8 cellular contexts compared by ENCODE assay signal in genomic region chrX:53223955-53224859, GRCh38. TPM values are rescaled to one million over a fixed set of nuclear protein-coding genes. Genes with fewer than 3 reads are reported as not detected.
A peak's percentile ranks its signal among the peaks of the same experiment; 100 is the strongest.
DNase-seq lines count a peak whose midpoint lies in the region; ATAC-seq and TF ChIP-seq lines count a peak whose summit lies in the region.

No MANE protein-coding gene starts in this region.

- H3K4me1 Mint-ChIP-seq in activated naive CD8-positive, alpha-beta T cell (ENCODE audit: low read depth) = peaks cover 26% of the 10 kb centered on the region

- H4K20me1 ChIP-seq in Loucy (ENCODE audit: insufficient read depth, low read length, poor library complexity, severe bottlenecking) = peaks cover 38% of the 10 kb centered on the region

- no peaks in the 10 kb centered on the region for H3F3A ChIP-seq in Loucy (ENCODE audit: low read depth)

- 0 out of 2 replicates have a peak overlapping the region, but pooled peaks have one; percentile 100 for H2AFZ ChIP-seq in Loucy (ENCODE audit: low read length)

- no peaks in the 10 kb centered on the region for H3K9me2 ChIP-seq in Loucy (replicated peaks; ENCODE audit: low read depth, low read length)

- no peak for ATAC-seq in GM21619 (IDR thresholded peaks at IDR 0.05; ENCODE audit: unreplicated experiment)

- intact Hi-C loops in left ventricle myocardium inferior (cut with micrococcal nuclease) = no loop called here

- DNase-seq in NCI-H82 (lab: John Stamatoyannopoulos, UW) (peak; percentile 17), NCI-H82 treated with DMSO at 0.1 percent for 48 hours (lab: John Stamatoyannopoulos, UW; ENCODE audit: unreplicated experiment) (no peak), left ventricle myocardium inferior (no peak), retinal pigment epithelial cell (ENCODE audit: low read depth) (no peak), DMS153 treated with DMSO at 0.1 percent for 48 hours (lab: John Stamatoyannopoulos, UW; ENCODE audit: unreplicated experiment) (no peak)

- H3K27me3 ChIP-seq in Loucy (ENCODE audit: insufficient read depth, low read length, poor library complexity, severe bottlenecking) (peaks cover 4% of the 10 kb centered on the region), left ventricle myocardium inferior (ENCODE audit: low read depth) (no peaks in the 10 kb centered on the region)

- TF ChIP-seq CTCF in Loucy (conservative IDR thresholded peaks at IDR 0.05; ENCODE audit: low read length) = no peak
- no peak for TF ChIP-seq CTCF in left ventricle myocardium inferior (IDR thresholded peaks at IDR 0.05; ENCODE audit: borderline replicate concordance)
- TF ChIP-seq CTCF in retinal pigment epithelial cell (conservative IDR thresholded peaks at IDR 0.05; ENCODE audit: low read depth, low read length) = no peak

- H3K9me3 ChIP-seq in Loucy (ENCODE audit: insufficient read depth, low read depth, low read length) (no peaks in the 10 kb centered on the region), left ventricle myocardium inferior (replicated peaks) (no peaks in the 10 kb centered on the region)

- H3K4me1 ChIP-seq in Loucy (ENCODE audit: insufficient read depth, low read length, poor library complexity, severe bottlenecking) (peaks cover 21% of the 10 kb centered on the region), left ventricle myocardium inferior (peaks cover 40% of the 10 kb centered on the region)

- peaks cover 63% of the 10 kb centered on the region for H3K79me2 ChIP-seq in Loucy (ENCODE audit: insufficient read depth, low read length)

- H3K4me3 ChIP-seq in Loucy (ENCODE audit: low read length, poor library complexity, severe bottlenecking) (peak overlapping the region; percentile 79), left ventricle myocardium inferior (peak overlapping the region; percentile 90), retinal pigment epithelial cell (ENCODE audit: low read length) (peak overlapping the region; percentile 97)

- peak overlapping the region; percentile 98 for H3K27ac Mint-ChIP-seq in activated naive CD8-positive, alpha-beta T cell

- peak overlapping the region; percentile 98 for H3K4me2 ChIP-seq in Loucy (ENCODE audit: low read depth, low read length, poor library complexity, severe bottlenecking)

- H3K9me3 Mint-ChIP-seq in activated naive CD8-positive, alpha-beta T cell (ENCODE audit: low read depth) = no peaks in the 10 kb centered on the region

- peak overlapping the region; percentile 93 for H3K27ac ChIP-seq in left ventricle myocardium inferior (replicated peaks)

- no peaks in the 10 kb centered on the region for H3K36me3 Mint-ChIP-seq in activated naive CD8-positive, alpha-beta T cell

- H3K4me3 Mint-ChIP-seq in activated naive CD8-positive, alpha-beta T cell = peak overlapping the region; percentile 95

- no peaks in the 10 kb centered on the region for H3K27me3 Mint-ChIP-seq in activated naive CD8-positive, alpha-beta T cell

- H3K9ac ChIP-seq in Loucy (ENCODE audit: low read depth, low read length, poor library complexity, severe bottlenecking) = peak overlapping the region; percentile 98

- H3K36me3 ChIP-seq in Loucy (ENCODE audit: insufficient read depth, low read length) = peaks cover 15% of the 10 kb centered on the region; the same call in 1 of the 2 replicates
- peaks cover 14% of the 10 kb centered on the region for H3K36me3 ChIP-seq in left ventricle myocardium inferior

RNA-seq across cellular contexts. Expression of gene KDM5C, which starts 0.8 kb away (rescaled TPM):
- total RNA-seq in left ventricle myocardium inferior = 35.6 TPM

RNA-seq across cellular contexts. Expression of gene IQSEC2, which starts 57.2 kb away (rescaled TPM):
- total RNA-seq in left ventricle myocardium inferior = 17.1 TPM
